Comparison of ENCODE assay signal across 16 cellular contexts in the genomic region with DNA sequence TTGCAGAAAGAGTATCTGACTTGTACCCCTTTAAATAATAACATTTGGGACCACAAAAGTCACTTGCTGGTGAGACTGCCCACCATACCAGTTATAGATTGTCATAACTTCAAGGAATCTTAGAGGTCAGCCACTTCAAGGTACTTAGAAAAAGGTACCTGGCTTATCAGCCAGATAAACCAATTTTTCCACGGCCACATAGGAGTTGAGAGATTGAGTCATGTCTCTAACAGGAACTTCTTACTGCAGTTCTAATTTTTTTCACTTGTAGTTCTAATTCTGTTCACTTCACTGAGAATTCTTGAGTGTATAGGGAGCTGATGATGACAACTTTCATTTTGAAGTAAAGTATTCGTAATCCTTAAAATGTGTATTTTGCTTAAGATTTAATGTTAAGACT.
"Had no signal": no experiment of that assay in that cellular context is flagged by ENCODE, and none has a peak within 500 bp of the region (broad histone marks: within the 10 kb centered on the region; RNA-seq: fewer than 3 reads in every experiment).

No MANE protein-coding gene starts in this region.

- H3K4me1 ChIP-seq: ascending aorta, breast epithelium, foreskin keratinocyte, left lung, pancreas, SJSA1, thyroid gland had no signal

- H3K4me3 Mint-ChIP-seq: activated naive CD4-positive, alpha-beta T cell treated with anti-CD3 and anti-CD28 coated beads, Interleukin-2, amount 10 ng/mL, durations not matched to agents 7 days and 5 days had no signal

- H3K9me3 ChIP-seq: ascending aorta, breast epithelium, left lung, pancreas, SJSA1, thyroid gland had no signal

- H3K27ac ChIP-seq: ascending aorta, breast epithelium, foreskin keratinocyte, left lung, pancreas, SJSA1, thyroid gland had no signal

- H3K4me3 ChIP-seq: ascending aorta, breast epithelium, left lung, pancreas, SJSA1, thyroid gland had no signal

- H3K9me3 Mint-ChIP-seq: activated naive CD4-positive, alpha-beta T cell treated with anti-CD3 and anti-CD28 coated beads, Interleukin-2, amount 10 ng/mL, durations not matched to agents 7 days and 5 days had no signal

- H3K27me3 ChIP-seq: ascending aorta, breast epithelium, foreskin keratinocyte, left lung, pancreas, SJSA1, thyroid gland had no signal

- ATAC-seq: foreskin keratinocyte, left lung, pancreas, sciatic nerve had no signal

- DNase-seq: activated CD4-positive, alpha-beta T cell treated with anti-CD3 and anti-CD28 coated beads, Interleukin-2, amount 50 U/mL, for 1 hour; activated naive CD4-positive, alpha-beta T cell treated with anti-CD3 and anti-CD28 coated beads, Interleukin-2, amount 10 ng/mL, durations not matched to agents 7 days and 5 days; cerebellar nuclear complex; effector memory CD4-positive, alpha-beta T cell; foreskin keratinocyte; glutamatergic neuron; hypothalamus; kidney; left lung; mammary epithelial cell; pancreas; thyroid gland had no signal

- H3K36me3 ChIP-seq: ascending aorta, breast epithelium, left lung, pancreas, SJSA1, thyroid gland had no signal

- H3K27me3 Mint-ChIP-seq: activated naive CD4-positive, alpha-beta T cell treated with anti-CD3 and anti-CD28 coated beads, Interleukin-2, amount 10 ng/mL, durations not matched to agents 7 days and 5 days had no signal
